8 cellular contexts compared by ENCODE assay signal in the genomic region with DNA sequence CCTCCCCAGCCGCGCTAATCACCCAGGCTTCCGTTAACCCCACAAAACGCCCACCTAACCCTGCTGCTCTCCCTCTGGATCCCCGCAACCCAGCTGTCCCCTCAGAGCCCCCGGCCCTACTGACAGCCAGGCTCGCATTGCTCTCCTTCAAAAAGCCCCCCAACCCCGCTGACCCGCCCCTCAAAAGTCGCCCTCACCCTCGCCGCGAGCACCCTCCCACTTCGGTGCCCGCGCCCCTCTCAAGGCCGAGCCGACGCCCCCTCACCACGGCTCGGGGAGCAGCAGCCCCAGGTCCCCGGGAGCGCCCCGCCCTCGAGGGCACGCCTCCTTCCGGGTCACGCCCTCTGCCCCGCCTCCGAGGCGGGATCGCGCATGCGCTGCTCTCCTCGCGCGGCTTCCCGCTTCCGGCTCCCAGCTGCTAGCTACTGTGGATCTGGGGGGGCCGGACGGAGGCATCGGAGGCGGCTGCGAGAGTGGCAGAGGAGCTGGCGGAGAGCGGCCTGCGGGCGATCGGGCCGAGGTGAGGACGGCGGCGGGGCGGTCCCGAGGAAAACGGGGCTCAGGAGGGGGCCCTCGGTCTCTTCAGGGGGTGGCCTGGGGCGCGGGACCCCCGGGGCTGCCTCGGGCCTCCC. TPM values are rescaled to one million over a fixed set of nuclear protein-coding genes. Genes with fewer than 3 reads are reported as not detected.
DNase-seq lines count a peak whose midpoint lies in the region; ATAC-seq and TF ChIP-seq lines count a peak whose summit lies in the region.

No MANE protein-coding gene starts in this region.

- POLR2A ChIA-PET in GM10248 (lab: Yijun Ruan, JAX), result interaction anchor here (0.5 kb wide), 1 partner anchor 284 kb away, joined by 8 read pairs; no protein-coding TSS in a partner anchor

- intact Hi-C loops in left cardiac atrium (cut with DNase I), result loop anchor here in 1 of 2 donors (10.0 kb wide), 1 partner anchor 130 kb away; a partner anchor contains a TSS
- intact Hi-C loops in posterior vena cava (cut with DNase I), result loop anchor here in 1 of 2 donors (5.0 kb wide), 2 partner anchors 287 to 858 kb away; a partner anchor contains a TSS

- H3K4me1 Mint-ChIP-seq in T-helper 1 cell treated with Interleukin-12 subunit alpha and Interleukin-12 subunit beta and Interleukin-4 antibody, amounts not matched to agents 30 μg/mL and 1 μg/mL, for 36 hours (ENCODE audit: low read depth), result peaks cover 16% of the 10 kb centered on the region
- H3K4me1 Mint-ChIP-seq in type B pancreatic cell (ENCODE audit: unreplicated experiment), result peaks cover 26% of the 10 kb centered on the region

- peaks cover 10% of the 10 kb centered on the region for H3K36me3 Mint-ChIP-seq in T-helper 1 cell treated with Interleukin-12 subunit alpha and Interleukin-12 subunit beta and Interleukin-4 antibody, amounts not matched to agents 30 μg/mL and 1 μg/mL, for 36 hours (ENCODE audit: low read depth)
- H3K36me3 Mint-ChIP-seq in type B pancreatic cell, result no peaks in the 10 kb centered on the region

- DNase-seq in GM10248 (ENCODE audit: extremely low spot score) (peak; percentile 97), NCI-H1436 (lab: John Stamatoyannopoulos, UW) (peak; percentile 76), amygdala (lab: John Stamatoyannopoulos, UW) (peak; percentile 53 to 96 (median 88)), left cardiac atrium (peak; percentile 89), posterior vena cava (ENCODE audit: low spot score) (peak; percentile 97), type B pancreatic cell (ENCODE audit: extremely low spot score, unreplicated experiment) (peak; percentile 96)

- TF ChIP-seq CTCF in GM10248 (IDR thresholded peaks at IDR 0.05; ENCODE audit: control extremely low read depth, extremely low read depth, low read depth, missing control alignments) (no peak), type B pancreatic cell (conservative IDR thresholded peaks at IDR 0.05) (no peak)

- H3K4me3 Mint-ChIP-seq in T-helper 1 cell treated with Interleukin-12 subunit alpha and Interleukin-12 subunit beta and Interleukin-4 antibody, amounts not matched to agents 30 μg/mL and 1 μg/mL, for 36 hours, result peak overlapping the region; percentile 89
- H3K4me3 Mint-ChIP-seq in type B pancreatic cell, result peak overlapping the region; percentile 93

- H3K27ac Mint-ChIP-seq in T-helper 1 cell treated with Interleukin-12 subunit alpha and Interleukin-12 subunit beta and Interleukin-4 antibody, amounts not matched to agents 30 μg/mL and 1 μg/mL, for 36 hours, result peak overlapping the region; percentile 80
- peak overlapping the region; percentile 68 for H3K27ac Mint-ChIP-seq in type B pancreatic cell

- no peaks in the 10 kb centered on the region for H3K27me3 Mint-ChIP-seq in T-helper 1 cell treated with Interleukin-12 subunit alpha and Interleukin-12 subunit beta and Interleukin-4 antibody, amounts not matched to agents 30 μg/mL and 1 μg/mL, for 36 hours (ENCODE audit: low read depth)
- H3K27me3 Mint-ChIP-seq in type B pancreatic cell, result no peaks in the 10 kb centered on the region

- no peaks in the 10 kb centered on the region for H3K9me3 Mint-ChIP-seq in T-helper 1 cell treated with Interleukin-12 subunit alpha and Interleukin-12 subunit beta and Interleukin-4 antibody, amounts not matched to agents 30 μg/mL and 1 μg/mL, for 36 hours
- H3K9me3 Mint-ChIP-seq in type B pancreatic cell, result no peaks in the 10 kb centered on the region

- ATAC-seq in HG02678 (IDR thresholded peaks at IDR 0.05; ENCODE audit: unreplicated experiment) (peak; percentile 86), left cardiac atrium (peak; percentile 99 to 100)

- CTCF ChIA-PET in GM10248 (lab: Yijun Ruan, JAX), result interaction anchor here (0.9 to 1.5 kb wide), 5 partner anchors 12 to 73 kb away, joined by 3 to 5 read pairs (median 3); no protein-coding TSS in a partner anchor

RNA-seq across cellular contexts. Expression of a gene that starts 46.1 kb away (rescaled TPM):
- total RNA-seq in left cardiac atrium, result 10 to 100 TPM in 1 of 2 donors, 1 to 10 TPM in 1; 9.9 to 11.7 TPM
- total RNA-seq in posterior vena cava, result 10 to 100 TPM; 17.6 to 19.9 TPM
- total RNA-seq in type B pancreatic cell (ENCODE audit: low replicate concordance), result 40.9 and 44.1 TPM in 2 replicates

Comparison
In these comparisons a context has a peak if more than half of its experiments do, and no peak if none do; other contexts are left out.
1. Peak in every context shown above with its lines: DNase-seq and ATAC-seq.